In genomic region chr10:14855453-14855852, GRCh38 we compare ENCODE assay signal across 29 cellular contexts.
"Had no signal": no experiment of that assay in that cellular context is flagged by ENCODE, and none has a peak within 500 bp of the region (broad histone marks: within the 10 kb centered on the region; RNA-seq: fewer than 3 reads in every experiment).

No MANE protein-coding gene starts in this region.

- H3K36me3 ChIP-seq: ovary, uterus had no signal

- H3K27me3 ChIP-seq: ovary, spleen, suprapubic skin, testis, tibial artery, transverse colon, upper lobe of right lung, uterus had no signal

- H3K4me2 ChIP-seq: smooth muscle cell had no signal

- H3K9me3 ChIP-seq: ovary, psoas muscle, spleen, suprapubic skin, testis, tibial artery, transverse colon, upper lobe of right lung, uterus had no signal

- H3K9ac ChIP-seq: parathyroid adenoma had no signal

- H3K27ac ChIP-seq: ovary, parathyroid adenoma, psoas muscle, skin epidermis, spleen, suprapubic skin, testis, tibial artery, transverse colon, upper lobe of right lung, uterus had no signal

- ATAC-seq: naive thymus-derived CD8-positive, alpha-beta T cell; natural killer cell treated with Interleukin-12 subunit alpha and Interleukin-12 subunit beta and Interleukin-15 and Interleukin-18, amount 100 ng/mL, for 72 hours; psoas muscle; right cardiac atrium; sciatic nerve; stimulated activated memory B cell treated with anti-CD40 and anti-IgM and Interleukin-4, amounts not matched to agents 10 μg/mL and 1 μg/mL and 100 μg/mL, for 72 hours; stimulated activated naive CD8-positive, alpha-beta T cell treated with anti-CD3 and anti-CD28 coated beads, Interleukin-15, amount 100 ng/mL, for 72 hours; stimulated activated naive CD8-positive, alpha-beta T cell treated with anti-CD3 and anti-CD28 coated beads, Interleukin-15, Interleukin-2, amounts not matched to agents 100 U/mL and 50 U/mL, for 24 hours; upper lobe of right lung had no signal

- H3K4me3 ChIP-seq: ovary, psoas muscle, skin epidermis, smooth muscle cell, spleen, suprapubic skin, testis, tibial artery, transverse colon, upper lobe of right lung, uterus had no signal

- H2AFZ ChIP-seq: parathyroid adenoma had no signal

- DNase-seq: naive thymus-derived CD8-positive, alpha-beta T cell; nephron progenitor cell; occipital lobe; ovary; posterior cingulate gyrus; psoas muscle; right cardiac atrium; spleen; stimulated activated CD4-positive, alpha-beta T cell treated with anti-CD3 and anti-CD28 coated beads, Interleukin-12 subunit alpha, Interleukin-12 subunit beta, amount 100 ng/mL, for 4 hours; stimulated activated CD4-positive, alpha-beta T cell treated with anti-CD3 and anti-CD28 coated beads, Interleukin-1b, Interleukin-23, amount 100 ng/mL, for 48 hours; stimulated activated CD4-positive, alpha-beta T cell treated with anti-CD3 and anti-CD28 coated beads, Interleukin-4, amount 100 ng/mL, for 1 hour; stimulated activated CD4-positive, alpha-beta T cell treated with anti-CD3 and anti-CD28 coated beads, Interleukin-4, amount 100 ng/mL, for 4 hours; stimulated activated CD8-positive, alpha-beta memory T cell treated with anti-CD3 and anti-CD28 coated beads, Interleukin-4, amount 100 ng/mL, for 48 hours; stimulated activated naive CD4-positive, alpha-beta T cell; stimulated activated naive CD8-positive, alpha-beta T cell treated with anti-CD3 and anti-CD28 coated beads, Interleukin-15, amount 100 ng/mL, for 72 hours; stimulated activated naive CD8-positive, alpha-beta T cell treated with anti-CD3 and anti-CD28 coated beads, Interleukin-15, Interleukin-2, amounts not matched to agents 100 U/mL and 50 U/mL, for 24 hours; substantia nigra; testis; tibial artery; transverse colon; upper lobe of right lung; uterus had no signal

- H3K4me1 ChIP-seq: parathyroid adenoma, suprapubic skin, testis, upper lobe of right lung, uterus had no signal
